15 cellular contexts compared by ENCODE assay signal in the genomic region with DNA sequence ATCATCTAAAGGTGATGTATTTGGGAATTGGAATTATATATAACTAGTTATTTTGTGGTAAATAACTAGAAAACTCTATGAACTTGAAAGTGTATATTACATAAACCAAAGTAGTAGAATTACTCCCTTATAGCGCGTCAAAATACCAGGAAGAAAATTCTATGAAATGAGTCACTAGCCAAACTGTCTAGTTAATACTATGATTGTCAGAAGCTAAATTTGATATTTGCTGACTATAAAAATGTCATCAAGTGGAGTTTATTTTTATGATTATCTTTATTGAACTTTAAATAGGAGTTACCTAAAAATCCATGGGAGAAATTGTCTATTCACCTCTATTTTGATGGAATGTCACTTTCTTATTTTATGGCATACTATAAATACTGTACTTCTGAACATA.
A peak's percentile ranks its signal among the peaks of the same experiment; 100 is the strongest.
DNase-seq lines count a peak whose midpoint lies in the region; ATAC-seq, FAIRE-seq and TF ChIP-seq lines count a peak whose summit lies in the region.
"Had no signal": no experiment of that assay in that cellular context is flagged by ENCODE, and none has a peak within 500 bp of the region (broad histone marks: within the 10 kb centered on the region; RNA-seq: fewer than 3 reads in every experiment).

No MANE protein-coding gene starts in this region.

- peak; percentile 37 for ATAC-seq in left colon

- no peaks in the 10 kb centered on the region for H4K20me1 ChIP-seq in Loucy (ENCODE audit: insufficient read depth, low read length, poor library complexity, severe bottlenecking)

- peaks cover 3% of the 10 kb centered on the region; the same call in 1 of the 2 replicates for H3F3A ChIP-seq in Loucy (ENCODE audit: low read depth)

- no peak for TF ChIP-seq POLR2A in sigmoid colon (IDR thresholded peaks at IDR 0.05)

- TF ChIP-seq EP300 in sigmoid colon (IDR thresholded peaks at IDR 0.05) = no peak

- no peak for TF ChIP-seq CTCF in Loucy (conservative IDR thresholded peaks at IDR 0.05; ENCODE audit: low read length)
- TF ChIP-seq CTCF in bronchial epithelial cell (IDR thresholded peaks at IDR 0.05; ENCODE audit: insufficient read depth, low read length, severe bottlenecking) = no peak
- no peak for TF ChIP-seq CTCF in sigmoid colon (IDR thresholded peaks at IDR 0.05)

- H3K79me2 ChIP-seq in Loucy (ENCODE audit: insufficient read depth, low read length) = no peaks in the 10 kb centered on the region

- H2AFZ ChIP-seq in Loucy (ENCODE audit: low read length) = no peak overlapping the region; the same call in 1 of the 2 replicates

- H3K9ac ChIP-seq in Loucy (ENCODE audit: low read depth, low read length, poor library complexity, severe bottlenecking) = peak overlapping the region; percentile 46

- WGBS in sigmoid colon, 2 donors = 28 to 75% methylated on average over 2 of the region's 2 CpGs

- H3K9me3 ChIP-seq in Loucy (ENCODE audit: insufficient read depth, low read depth, low read length) (no peaks in the 10 kb centered on the region), sigmoid colon (no peaks in the 10 kb centered on the region)
- H3K9me3 ChIP-seq: HAP-1 had no signal

- H3K4me1 ChIP-seq in Loucy (ENCODE audit: insufficient read depth, low read length, poor library complexity, severe bottlenecking) = peaks cover 23% of the 10 kb centered on the region
- no peaks in the 10 kb centered on the region for H3K4me1 ChIP-seq in sigmoid colon

- FAIRE-seq in bronchial epithelial cell (lab: Jason Lieb, UNC) = no peak
- FAIRE-seq: GM12891, GM18507, H54 had no signal

- H3K27me3 ChIP-seq in Loucy (ENCODE audit: insufficient read depth, low read length, poor library complexity, severe bottlenecking) (no peaks in the 10 kb centered on the region), bronchial epithelial cell (ENCODE audit: control insufficient read depth, insufficient read depth, low read length) (no peaks in the 10 kb centered on the region), sigmoid colon (no peaks in the 10 kb centered on the region)

- H3K27ac ChIP-seq in sigmoid colon = no peak overlapping the region

- intact Hi-C loops in left colon (cut with DNase I, micrococcal nuclease) (no loop called here), sigmoid colon (cut with DNase I) (no loop called here)

- H3K36me3 ChIP-seq in Loucy (ENCODE audit: insufficient read depth, low read length) = no peaks in the 10 kb centered on the region
- H3K36me3 ChIP-seq in bronchial epithelial cell (ENCODE audit: control insufficient read depth, insufficient read depth, low read length) = no peaks in the 10 kb centered on the region
- no peaks in the 10 kb centered on the region for H3K36me3 ChIP-seq in sigmoid colon
- H3K36me3 ChIP-seq: HAP-1 had no signal

- H3K4me3 ChIP-seq in Loucy (ENCODE audit: low read length, poor library complexity, severe bottlenecking) (peak overlapping the region; percentile 51), bronchial epithelial cell (ENCODE audit: low read depth, low read length) (no peak overlapping the region), sigmoid colon (no peak overlapping the region)
- H3K4me3 ChIP-seq: HAP-1 had no signal

- H3K9me2 ChIP-seq in Loucy (replicated peaks; ENCODE audit: low read depth, low read length) = no peaks in the 10 kb centered on the region

- peak overlapping the region; percentile 57 for H3K4me2 ChIP-seq in Loucy (ENCODE audit: low read depth, low read length, poor library complexity, severe bottlenecking)

- DNase-seq in bronchial epithelial cell (ENCODE audit: low read depth) (peak; percentile 45), left colon (no peak), HCEC 1CT (no peak), sigmoid colon (no peak)
- DNase-seq in activated CD4-positive, alpha-beta T cell treated with anti-CD3 and anti-CD28 coated beads for 4 hours = no peak
- DNase-seq: Calu3; CD4-positive, alpha-beta memory T cell; COR-L47; DMS53; GOT3 had no signal
